ENCODE assay signal across 14 cellular contexts in the genomic region with DNA sequence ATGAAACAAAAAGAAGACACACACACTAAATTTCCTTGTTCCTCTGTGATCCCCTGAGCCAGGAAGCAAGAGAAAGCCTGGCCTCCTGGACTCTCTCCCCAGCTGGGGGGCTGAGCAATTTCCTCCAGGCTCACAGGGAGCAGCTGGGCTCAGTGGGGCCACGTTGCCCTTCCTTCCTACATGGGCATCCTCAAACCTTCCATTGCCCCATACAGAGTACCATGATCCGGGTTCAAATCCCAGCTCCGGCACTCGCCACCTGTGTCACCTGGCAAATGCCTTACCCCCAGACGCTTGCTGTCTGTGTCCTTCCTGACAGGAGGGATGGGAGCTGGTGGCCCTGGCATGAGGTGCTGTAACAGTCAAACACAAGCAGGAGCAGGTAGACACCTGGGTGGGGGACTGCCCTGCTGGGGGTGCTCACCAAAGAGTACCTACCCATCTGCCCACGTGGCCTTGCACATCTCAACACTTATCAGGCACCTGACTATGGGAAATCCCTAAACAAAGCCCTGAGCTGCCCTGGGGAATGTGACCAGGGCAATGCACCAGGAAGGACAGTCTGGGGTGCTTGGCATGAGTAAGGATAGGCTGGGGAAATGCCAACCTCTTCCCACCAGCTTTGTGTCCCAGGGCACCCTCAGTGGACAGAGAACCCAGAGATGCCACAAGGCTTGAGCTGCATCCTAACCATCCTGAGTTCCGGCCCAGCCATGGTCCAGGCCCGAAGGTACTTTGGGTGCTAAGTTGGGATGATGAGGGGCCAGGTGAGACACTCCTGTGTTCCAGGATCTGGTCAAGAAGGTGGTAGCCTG. TPM values are rescaled to one million over a fixed set of nuclear protein-coding genes. Genes with fewer than 3 reads are reported as not detected.
A peak's percentile ranks its signal among the peaks of the same experiment; 100 is the strongest.
DNase-seq lines count a peak whose midpoint lies in the region; ATAC-seq and TF ChIP-seq lines count a peak whose summit lies in the region.
"Not testable (repeated sequence)": the region's sequence is repeated elsewhere in the genome, so short reads cannot be mapped to it uniquely, and the experiment has no call there.
"Had no signal": no experiment of that assay in that cellular context is flagged by ENCODE, and none has a peak within 500 bp of the region (broad histone marks: within the 10 kb centered on the region; RNA-seq: fewer than 3 reads in every experiment).

No MANE protein-coding gene starts in this region.

- not testable (repeated sequence) for H3K36me3 ChIP-seq in RWPE2 (ENCODE audit: low read depth); gastroesophageal sphincter; lower lobe of right lung; upper lobe of right lung

- H3K27ac Mint-ChIP-seq in natural killer cell treated with Interleukin-12 subunit alpha and Interleukin-12 subunit beta and Interleukin-15 and Interleukin-18, amount 100 ng/mL, for 72 hours; stimulated activated effector memory CD8-positive, alpha-beta T cell treated with anti-CD3 and anti-CD28 coated beads, Interleukin-12 subunit alpha, Interleukin-12 subunit beta, amount 100 ng/mL, for 72 hours: not testable (repeated sequence)

- H3K36me3 Mint-ChIP-seq in natural killer cell treated with Interleukin-12 subunit alpha and Interleukin-12 subunit beta and Interleukin-15 and Interleukin-18, amount 100 ng/mL, for 72 hours; stimulated activated effector memory CD8-positive, alpha-beta T cell treated with anti-CD3 and anti-CD28 coated beads, Interleukin-12 subunit alpha, Interleukin-12 subunit beta, amount 100 ng/mL, for 72 hours: not testable (repeated sequence)

- H3K4me3 ChIP-seq in RWPE2 (ENCODE audit: severe bottlenecking); gastroesophageal sphincter; right cardiac atrium (ENCODE audit: low read length); lower lobe of right lung; upper lobe of right lung: not testable (repeated sequence)

- intact Hi-C loops in right cardiac atrium (cut with DNase I); lower lobe of right lung (cut with DNase I); upper lobe of right lung (cut with DNase I): not testable (repeated sequence)

- H3K4me3 Mint-ChIP-seq in natural killer cell treated with Interleukin-12 subunit alpha and Interleukin-12 subunit beta and Interleukin-15 and Interleukin-18, amount 100 ng/mL, for 72 hours; stimulated activated effector memory CD8-positive, alpha-beta T cell treated with anti-CD3 and anti-CD28 coated beads, Interleukin-12 subunit alpha, Interleukin-12 subunit beta, amount 100 ng/mL, for 72 hours: not testable (repeated sequence)

- not testable (repeated sequence) for TF ChIP-seq EP300 in gastroesophageal sphincter (IDR thresholded peaks at IDR 0.05)

- DNase-seq in RWPE2 (ENCODE audit: low spot score); right cardiac atrium; lower lobe of right lung; natural killer cell treated with Interleukin-12 subunit alpha and Interleukin-12 subunit beta and Interleukin-15 and Interleukin-18, amount 100 ng/mL, for 72 hours (ENCODE audit: low spot score); stimulated activated effector memory CD8-positive, alpha-beta T cell treated with anti-CD3 and anti-CD28 coated beads, Interleukin-12 subunit alpha, Interleukin-12 subunit beta, amount 100 ng/mL, for 72 hours (ENCODE audit: low spot score in 2 of 2): not testable (repeated sequence)
- DNase-seq in upper lobe of right lung = peak; percentile 39

- H3K9me3 Mint-ChIP-seq in natural killer cell treated with Interleukin-12 subunit alpha and Interleukin-12 subunit beta and Interleukin-15 and Interleukin-18, amount 100 ng/mL, for 72 hours; stimulated activated effector memory CD8-positive, alpha-beta T cell treated with anti-CD3 and anti-CD28 coated beads, Interleukin-12 subunit alpha, Interleukin-12 subunit beta, amount 100 ng/mL, for 72 hours: not testable (repeated sequence)

- not testable (repeated sequence) for H3K9me3 ChIP-seq in RWPE2 (ENCODE audit: severe bottlenecking); gastroesophageal sphincter; right cardiac atrium (ENCODE audit: control insufficient read depth, low read length); lower lobe of right lung; upper lobe of right lung

- TF ChIP-seq POLR2A in gastroesophageal sphincter (IDR thresholded peaks at IDR 0.05) = not testable (repeated sequence)

- not testable (repeated sequence) for H3K4me1 Mint-ChIP-seq in natural killer cell treated with Interleukin-12 subunit alpha and Interleukin-12 subunit beta and Interleukin-15 and Interleukin-18, amount 100 ng/mL, for 72 hours (ENCODE audit: low read depth in 2 of 2); stimulated activated effector memory CD8-positive, alpha-beta T cell treated with anti-CD3 and anti-CD28 coated beads, Interleukin-12 subunit alpha, Interleukin-12 subunit beta, amount 100 ng/mL, for 72 hours

- H3K27me3 ChIP-seq in RWPE2 (ENCODE audit: insufficient read depth, poor library complexity, severe bottlenecking); gastroesophageal sphincter; right cardiac atrium (ENCODE audit: control insufficient read depth, insufficient read depth); lower lobe of right lung (ENCODE audit: low read depth); upper lobe of right lung: not testable (repeated sequence)

- not testable (repeated sequence) for H3K27ac ChIP-seq in RWPE2 (ENCODE audit: poor library complexity, severe bottlenecking); gastroesophageal sphincter; right cardiac atrium (ENCODE audit: low read length); lower lobe of right lung; upper lobe of right lung

- ATAC-seq in RWPE2 (ENCODE audit: low read depth) (0 out of 3 replicates have a peak, but pooled peaks have one; percentile 29), gastroesophageal sphincter (peak; percentile 34), right cardiac atrium (peak; percentile 37 to 51), lower lobe of right lung (peak; percentile 29 to 63), upper lobe of right lung (peak; percentile 51)
- ATAC-seq in natural killer cell treated with Interleukin-12 subunit alpha and Interleukin-12 subunit beta and Interleukin-15 and Interleukin-18, amount 100 ng/mL, for 72 hours = peak; percentile 40 to 51
- ATAC-seq in stimulated activated effector memory CD8-positive, alpha-beta T cell treated with anti-CD3 and anti-CD28 coated beads, Interleukin-12 subunit alpha, Interleukin-12 subunit beta, amount 100 ng/mL, for 72 hours = peak; percentile 53

- not testable (repeated sequence) for H3K4me1 ChIP-seq in RWPE2 (ENCODE audit: insufficient read depth, poor library complexity, severe bottlenecking); gastroesophageal sphincter; right cardiac atrium (ENCODE audit: control insufficient read depth, insufficient read depth, low read length); lower lobe of right lung; upper lobe of right lung

- 0% methylated on average over 1 of the region's 8 CpGs; no CpG with 5 or more reads in 1 of the 2 donors for WGBS in gastroesophageal sphincter (ENCODE audit: low coverage in 1 of 2), 2 donors
- WGBS in right cardiac atrium = 54% methylated on average over 2 of the region's 8 CpGs

- not testable (repeated sequence) for H3K27me3 Mint-ChIP-seq in natural killer cell treated with Interleukin-12 subunit alpha and Interleukin-12 subunit beta and Interleukin-15 and Interleukin-18, amount 100 ng/mL, for 72 hours

- not testable (repeated sequence) for TF ChIP-seq CTCF in RWPE2 (IDR thresholded peaks at IDR 0.05; ENCODE audit: poor library complexity, severe bottlenecking); gastroesophageal sphincter (IDR thresholded peaks at IDR 0.05); lower lobe of right lung (IDR thresholded peaks at IDR 0.05); upper lobe of right lung (IDR thresholded peaks at IDR 0.05)

RNA-seq across cellular contexts. Expression of a gene that starts 2.4 kb away (rescaled TPM):
- total RNA-seq in gastroesophageal sphincter = not detected
- not detected for total RNA-seq in right cardiac atrium
- polyA plus RNA-seq in right cardiac atrium = not detected
- not detected for total RNA-seq in lower lobe of right lung
- total RNA-seq in natural killer cell treated with Interleukin-12 subunit alpha and Interleukin-12 subunit beta and Interleukin-15 and Interleukin-18, amount 100 ng/mL, for 72 hours = not detected
- not detected for total RNA-seq in upper lobe of right lung
- total RNA-seq: A172; B cell; Caco-2; CD4-positive, CD25-positive, alpha-beta regulatory T cell; CD8-positive, alpha-beta T cell; HFFc6 had no signal
- polyA plus RNA-seq: AG04450; CD4-positive, CD25-positive, alpha-beta regulatory T cell had no signal
